8 cellular contexts compared by ENCODE assay signal in genomic region chr6:138987643-138988468, GRCh38. TPM values are rescaled to one million over a fixed set of nuclear protein-coding genes. Genes with fewer than 3 reads are reported as not detected.
DNase-seq lines count a peak whose midpoint lies in the region; ATAC-seq and TF ChIP-seq lines count a peak whose summit lies in the region.

Gene REPS1 (minus strand): TSS chr6:138988253. CDS start chr6:138987682, 571 bp downstream.

- peak within 1 kb of the TSS; percentile 88 to 93 (median 92) for H3K27ac ChIP-seq in esophagus muscularis mucosa (replicated peaks in 1 of 4)

- DNase-seq in DMS79 (lab: John Stamatoyannopoulos, UW) (peak; percentile 80), esophagus muscularis mucosa (ENCODE audit: extremely low spot score) (peak; percentile 95), myocyte (ENCODE audit: low read depth) (peak; percentile 92)
- peak; percentile 94 to 96 for DNase-seq in activated T-cell treated with anti-CD3 and anti-CD28 coated beads, Interleukin-2, amount 50 U/mL, for 48 hours
- DNase-seq in stimulated activated CD8-positive, alpha-beta memory T cell treated with anti-CD3 and anti-CD28 coated beads, Interleukin-7, amount 100 ng/mL, for 48 hours (ENCODE audit: extremely low read depth in 1 of 2, low read depth in 1 of 2): peak; percentile 86 to 87

- TF ChIP-seq EP300 in Ishikawa (IDR thresholded peaks at IDR 0.05; ENCODE audit: borderline replicate concordance) (no peak), esophagus muscularis mucosa (IDR thresholded peaks at IDR 0.05) (no peak)

- peak in 2 of 3 experiments; percentile 93 to 99 for TF ChIP-seq CTCF in esophagus muscularis mucosa (IDR thresholded peaks at IDR 0.05)

- H3K9me3 ChIP-seq in esophagus muscularis mucosa: no peaks in the 10 kb centered on the region

- H3K4me1 ChIP-seq in esophagus muscularis mucosa: peaks cover 30 to 47% (median 46%) of the 10 kb centered on the region in 4 donors

- intact Hi-C loops in esophagus muscularis mucosa (cut with DNase I): loop anchor here (1.0 kb wide), 1 partner anchor 172 kb away; no protein-coding TSS in a partner anchor

- TF ChIP-seq RAD21 in Ishikawa (IDR thresholded peaks at IDR 0.05; ENCODE audit: low read depth): peak; percentile 61; the same call in 1 of the 2 replicates

- ATAC-seq in GM21529 (IDR thresholded peaks at IDR 0.05; ENCODE audit: unreplicated experiment): peak; percentile 91

- no peaks in the 10 kb centered on the region for H3K36me3 ChIP-seq in esophagus muscularis mucosa

- no peak for TF ChIP-seq POLR2A in esophagus muscularis mucosa (IDR thresholded peaks at IDR 0.05; ENCODE audit: low read depth)

- H3K27me3 ChIP-seq in esophagus muscularis mucosa: no peaks in the 10 kb centered on the region

- WGBS in esophagus muscularis mucosa: under 1% methylated on average over 41 of the region's 105 CpGs

- H3K4me3 ChIP-seq in esophagus muscularis mucosa: peak within 1 kb of the TSS; percentile 96 to 99 (median 96)

TF ChIP-seq in Ishikawa, 13 proteins besides CTCF, POLR2A, EP300 and RAD21:
- no peak for TF ChIP-seq TEAD4 (IDR thresholded peaks at IDR 0.05)
- no peak for TF ChIP-seq FOXM1 (IDR thresholded peaks at IDR 0.05; ENCODE audit: borderline replicate concordance, low read depth)
- peak; percentile 87 for TF ChIP-seq YY1 (IDR thresholded peaks at IDR 0.05; ENCODE audit: low read depth)
- TF ChIP-seq ZBTB7A (IDR thresholded peaks at IDR 0.05; ENCODE audit: low read depth): peak; percentile 99
- no peak for TF ChIP-seq CEBPB (IDR thresholded peaks at IDR 0.05)
- TF ChIP-seq EGR1 (IDR thresholded peaks at IDR 0.05): peak; percentile 40; the same call in 1 of the 2 replicates
- no peak for TF ChIP-seq REST (IDR thresholded peaks at IDR 0.05; ENCODE audit: low read depth)
- no peak for TF ChIP-seq USF1 (IDR thresholded peaks at IDR 0.05)
- peak; percentile 58 for TF ChIP-seq MAX (IDR thresholded peaks at IDR 0.05)
- TF ChIP-seq TAF1 (IDR thresholded peaks at IDR 0.05; ENCODE audit: low read depth): peak; percentile 72
- TF ChIP-seq TCF12 (IDR thresholded peaks at IDR 0.05; ENCODE audit: low read depth): no peak
- TF ChIP-seq NFIC (IDR thresholded peaks at IDR 0.05): no peak
- TF ChIP-seq CREB1 (IDR thresholded peaks at IDR 0.05; ENCODE audit: low read depth): no peak

TF ChIP-seq in PFSK-1, 5 proteins besides CTCF, POLR2A, EP300 and RAD21:
- TF ChIP-seq POLR2AphosphoS5 (IDR thresholded peaks at IDR 0.05; ENCODE audit: low read depth, low read length) (peak; percentile 89), REST (IDR thresholded peaks at IDR 0.05; ENCODE audit: insufficient read depth in 1 of 2, low read depth in 2 of 2, low read length in 2 of 2) (peak in 1 of 2 experiments; percentile 20; a peak in 1 of 4 replicates), FOXP2 (optimal IDR thresholded peaks at IDR 0.05; ENCODE audit: borderline replicate concordance, extremely low read depth, extremely low read length, insufficient read depth) (peak; percentile 81), SIN3A (IDR thresholded peaks at IDR 0.05; ENCODE audit: borderline replicate concordance, insufficient read depth, low read length) (no peak), TAF1 (IDR thresholded peaks at IDR 0.05; ENCODE audit: borderline replicate concordance, insufficient read depth, low read length) (0 out of 2 replicates have a peak, but pooled peaks have one; percentile 49)

RNA-seq across cellular contexts. Expression of gene REPS1, which starts in this region (rescaled TPM):
- polyA plus RNA-seq in PFSK-1 (2012; ENCODE audit: insufficient read length, low read depth): 31.6 TPM
- total RNA-seq in esophagus muscularis mucosa (10 to 100 TPM; 23.4 to 43.2 (median 30.1) TPM), myocyte (26.1 and 30.9 TPM in 2 replicates)
- polyA plus RNA-seq in myocyte (2012): 18.0 TPM

Comparison
In these comparisons a context has a peak if more than half of its experiments do, and no peak if none do; other contexts are left out.
1. Peak in every context shown above with its lines: DNase-seq, ATAC-seq, H3K4me3 ChIP-seq and H3K27ac ChIP-seq.